Comparison of ENCODE assay signal across 25 cellular contexts in the genomic region with DNA sequence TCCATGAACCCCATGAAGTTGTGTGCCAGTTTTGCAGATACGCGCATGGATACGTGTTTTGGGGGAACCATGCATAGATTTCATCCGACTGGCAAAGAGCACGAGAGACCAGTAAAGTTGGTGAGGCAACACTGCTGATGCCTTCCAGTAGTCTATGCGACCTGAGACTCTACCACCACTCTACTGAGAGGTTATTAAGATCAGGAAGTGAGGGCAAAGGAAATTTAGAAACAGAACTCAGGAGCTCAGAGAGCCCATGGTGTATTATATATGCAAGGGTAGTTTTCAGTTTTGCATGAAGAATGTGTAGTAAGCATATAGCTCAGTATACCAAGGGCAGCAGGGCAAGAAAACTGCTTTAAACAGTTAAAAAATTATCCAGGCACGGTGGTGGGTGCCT. TPM values are rescaled to one million over a fixed set of nuclear protein-coding genes. Genes with fewer than 3 reads are reported as not detected.
"Had no signal": no experiment of that assay in that cellular context is flagged by ENCODE, and none has a peak within 500 bp of the region (broad histone marks: within the 10 kb centered on the region; RNA-seq: fewer than 3 reads in every experiment).

No MANE protein-coding gene starts in this region.

- H3K27ac Mint-ChIP-seq: activated naive CD8-positive, alpha-beta T cell treated with anti-CD3 and anti-CD28 coated beads for 36 hours; effector memory CD8-positive, alpha-beta T cell; natural killer cell treated with Interleukin-12 subunit alpha and Interleukin-12 subunit beta and Interleukin-15 and Interleukin-18, amount 100 ng/mL, for 72 hours; stimulated activated effector memory CD8-positive, alpha-beta T cell treated with anti-CD3 and anti-CD28 coated beads, Interleukin-12 subunit alpha, Interleukin-12 subunit beta, amount 100 ng/mL, for 72 hours; T-helper 2 cell treated with Interferon-gamma antibody and Interleukin-4, amounts not matched to agents 5 μg/mL and 100 μg/mL, for 36 hours; type B pancreatic cell had no signal

- H3K9me3 ChIP-seq: breast epithelium, colonic mucosa, esophagus squamous epithelium, gastrocnemius medialis, right lobe of liver, stomach had no signal

- H3K4me3 ChIP-seq: breast epithelium, colonic mucosa, dorsolateral prefrontal cortex, esophagus squamous epithelium, gastrocnemius medialis, right lobe of liver, skin epidermis, stomach had no signal

- ATAC-seq: effector memory CD8-positive, alpha-beta T cell; gastrocnemius medialis; left ventricle myocardium superior; natural killer cell treated with Interleukin-12 subunit alpha and Interleukin-12 subunit beta and Interleukin-15 and Interleukin-18, amount 100 ng/mL, for 72 hours; right lobe of liver; stimulated activated effector memory CD8-positive, alpha-beta T cell treated with anti-CD3 and anti-CD28 coated beads, Interleukin-12 subunit alpha, Interleukin-12 subunit beta, amount 100 ng/mL, for 72 hours had no signal

- H3K27ac ChIP-seq: breast epithelium, colonic mucosa, esophagus squamous epithelium, gastrocnemius medialis, parathyroid adenoma, right lobe of liver, skin epidermis, stomach, WERI-Rb-1 had no signal

- H3K27me3 ChIP-seq: breast epithelium, colonic mucosa, dorsolateral prefrontal cortex, esophagus squamous epithelium, gastrocnemius medialis, right lobe of liver, stomach had no signal

- H3K4me3 Mint-ChIP-seq: activated naive CD8-positive, alpha-beta T cell treated with anti-CD3 and anti-CD28 coated beads for 36 hours; central memory CD8-positive, alpha-beta T cell; effector memory CD8-positive, alpha-beta T cell; natural killer cell treated with Interleukin-12 subunit alpha and Interleukin-12 subunit beta and Interleukin-15 and Interleukin-18, amount 100 ng/mL, for 72 hours; stimulated activated effector memory CD8-positive, alpha-beta T cell treated with anti-CD3 and anti-CD28 coated beads, Interleukin-12 subunit alpha, Interleukin-12 subunit beta, amount 100 ng/mL, for 72 hours; T-helper 2 cell treated with Interferon-gamma antibody and Interleukin-4, amounts not matched to agents 5 μg/mL and 100 μg/mL, for 36 hours; type B pancreatic cell had no signal

- DNase-seq: activated naive CD4-positive, alpha-beta T cell; activated naive CD8-positive, alpha-beta T cell treated with anti-CD3 and anti-CD28 coated beads for 36 hours; activated T-cell treated with anti-CD3 and anti-CD28 coated beads, Interleukin-2, amount 50 U/mL, for 1 hour; colonic mucosa; effector memory CD8-positive, alpha-beta T cell; esophagus squamous epithelium; gastrocnemius medialis; head of caudate nucleus; left ventricle myocardium superior; mammary epithelial cell; midbrain; nucleus accumbens; right lobe of liver; stimulated activated CD4-positive, alpha-beta T cell treated with anti-CD3 and anti-CD28 coated beads, Interleukin-1b, Interleukin-23, amount 100 ng/mL, for 48 hours; stomach; WERI-Rb-1 had no signal

- H3K36me3 ChIP-seq: breast epithelium, colonic mucosa, right lobe of liver had no signal

- H3K9ac ChIP-seq: parathyroid adenoma had no signal

- H2AFZ ChIP-seq: parathyroid adenoma had no signal

- H3K27me3 Mint-ChIP-seq: activated naive CD8-positive, alpha-beta T cell treated with anti-CD3 and anti-CD28 coated beads for 36 hours; central memory CD8-positive, alpha-beta T cell; effector memory CD8-positive, alpha-beta T cell; natural killer cell treated with Interleukin-12 subunit alpha and Interleukin-12 subunit beta and Interleukin-15 and Interleukin-18, amount 100 ng/mL, for 72 hours; type B pancreatic cell had no signal

- H3K9me3 Mint-ChIP-seq: activated naive CD8-positive, alpha-beta T cell treated with anti-CD3 and anti-CD28 coated beads for 36 hours; central memory CD8-positive, alpha-beta T cell; effector memory CD8-positive, alpha-beta T cell; natural killer cell treated with Interleukin-12 subunit alpha and Interleukin-12 subunit beta and Interleukin-15 and Interleukin-18, amount 100 ng/mL, for 72 hours; stimulated activated effector memory CD8-positive, alpha-beta T cell treated with anti-CD3 and anti-CD28 coated beads, Interleukin-12 subunit alpha, Interleukin-12 subunit beta, amount 100 ng/mL, for 72 hours; T-helper 2 cell treated with Interferon-gamma antibody and Interleukin-4, amounts not matched to agents 5 μg/mL and 100 μg/mL, for 36 hours; type B pancreatic cell had no signal

- H3K4me1 ChIP-seq: breast epithelium, colonic mucosa, parathyroid adenoma had no signal

RNA-seq across cellular contexts. Expression of a gene that starts 30.0 kb away (rescaled TPM):
- polyA plus RNA-seq: mammary epithelial cell had no signal
